ENCODE assay signal across 28 cellular contexts in genomic region chr15:48516125-48516524, GRCh38.
"Had no signal": no experiment of that assay in that cellular context is flagged by ENCODE, and none has a peak within 500 bp of the region (broad histone marks: within the 10 kb centered on the region; RNA-seq: fewer than 3 reads in every experiment).

No MANE protein-coding gene starts in this region.

- H3K4me1 Mint-ChIP-seq: activated B cell treated with CpG ODN at 0.5 μM for 24 hours; activated CD4-positive, alpha-beta T cell treated with anti-CD3 and anti-CD28 coated beads, Interleukin-2, amount 10 ng/mL, durations not matched to agents 24 days and 14 days; activated CD8-positive, alpha-beta memory T cell treated with anti-CD3 and anti-CD28 coated beads, Interleukin-2, amount 10 ng/mL, durations not matched to agents 7 days and 5 days; activated naive CD8-positive, alpha-beta T cell treated with anti-CD3 and anti-CD28 coated beads, Interleukin-2, amount 50 U/mL, for 24 hours had no signal

- H3K4me3 Mint-ChIP-seq: activated B cell treated with CpG ODN at 0.5 μM for 24 hours; activated CD4-positive, alpha-beta T cell treated with anti-CD3 and anti-CD28 coated beads, Interleukin-2, amount 10 ng/mL, durations not matched to agents 24 days and 14 days; activated CD8-positive, alpha-beta memory T cell treated with anti-CD3 and anti-CD28 coated beads, Interleukin-2, amount 10 ng/mL, durations not matched to agents 7 days and 5 days; activated naive CD8-positive, alpha-beta T cell treated with anti-CD3 and anti-CD28 coated beads, Interleukin-2, amount 50 U/mL, for 24 hours; activated T-cell treated with anti-CD3 and anti-CD28 coated beads, Interleukin-2, amount 50 U/mL, for 24 hours had no signal

- H3K27ac ChIP-seq: ascending aorta, body of pancreas, Peyer's patch, RWPE1, SJSA1 had no signal

- H3K9me3 ChIP-seq: ascending aorta, body of pancreas, Peyer's patch, SJSA1 had no signal

- DNase-seq: activated B cell treated with CpG ODN at 0.5 μM for 24 hours; activated CD4-positive, alpha-beta T cell treated with anti-CD3 and anti-CD28 coated beads for 1 hour; activated CD4-positive, alpha-beta T cell treated with anti-CD3 and anti-CD28 coated beads, Interleukin-2, amount 10 ng/mL, durations not matched to agents 24 days and 14 days; activated CD4-positive, alpha-beta T cell treated with anti-CD3 and anti-CD28 coated beads, Interleukin-2, amount 50 U/mL, for 48 hours; activated CD8-positive, alpha-beta memory T cell treated with anti-CD3 and anti-CD28 coated beads, Interleukin-2, amount 10 ng/mL, durations not matched to agents 7 days and 5 days; activated effector memory CD4-positive, alpha-beta T cell treated with anti-CD3 and anti-CD28 coated beads, Interleukin-2, amount 50 U/mL, for 16 hours; activated naive CD4-positive, alpha-beta T cell treated with Interleukin-2 at 50 U/mL for 16 hours; activated naive CD8-positive, alpha-beta T cell treated with anti-CD3 and anti-CD28 coated beads, Interleukin-2, amount 50 U/mL, for 24 hours; activated T-cell treated with anti-CD3 and anti-CD28 coated beads, Interleukin-2, amount 50 U/mL, for 24 hours; amniotic stem cell; body of pancreas; Karpas-422; NCI-H1048; NCI-H187 treated with DMSO at 0.1 percent for 48 hours; NCI-H2171; NCI-H226; NCI-H510A; NCI-H69; NK-92 treated with Interleukin-12 subunit alpha and Interleukin-12 subunit beta, amount 100 ng/mL, for 24 hours; Peyer's patch; SHP77; T-helper 2 cell; T1000 had no signal

- H3K9me3 Mint-ChIP-seq: activated B cell treated with CpG ODN at 0.5 μM for 24 hours; activated CD4-positive, alpha-beta T cell treated with anti-CD3 and anti-CD28 coated beads, Interleukin-2, amount 10 ng/mL, durations not matched to agents 24 days and 14 days; activated naive CD4-positive, alpha-beta T cell treated with anti-CD3 and anti-CD28 coated beads, Interleukin-2, amount 50 U/mL, for 72 hours; activated naive CD8-positive, alpha-beta T cell treated with anti-CD3 and anti-CD28 coated beads, Interleukin-2, amount 50 U/mL, for 24 hours; activated T-cell treated with anti-CD3 and anti-CD28 coated beads, Interleukin-2, amount 50 U/mL, for 24 hours had no signal

- H3K4me3 ChIP-seq: ascending aorta, body of pancreas, K562, Peyer's patch, SJSA1 had no signal

- H3K27me3 ChIP-seq: ascending aorta, body of pancreas, Peyer's patch, SJSA1 had no signal

- H3K36me3 ChIP-seq: Peyer's patch had no signal

- H3K36me3 Mint-ChIP-seq: activated CD8-positive, alpha-beta memory T cell treated with anti-CD3 and anti-CD28 coated beads, Interleukin-2, amount 10 ng/mL, durations not matched to agents 7 days and 5 days; activated naive CD4-positive, alpha-beta T cell treated with anti-CD3 and anti-CD28 coated beads, Interleukin-2, amount 50 U/mL, for 72 hours had no signal

- H3K27me3 Mint-ChIP-seq: activated naive CD8-positive, alpha-beta T cell treated with anti-CD3 and anti-CD28 coated beads, Interleukin-2, amount 50 U/mL, for 24 hours; activated T-cell treated with anti-CD3 and anti-CD28 coated beads, Interleukin-2, amount 50 U/mL, for 24 hours had no signal

- ATAC-seq: activated CD8-positive, alpha-beta memory T cell treated with anti-CD3 and anti-CD28 coated beads, Interleukin-2, amount 10 ng/mL, durations not matched to agents 7 days and 5 days; activated naive CD4-positive, alpha-beta T cell treated with anti-CD3 and anti-CD28 coated beads, Interleukin-2, amount 50 U/mL, for 72 hours; activated naive CD8-positive, alpha-beta T cell treated with anti-CD3 and anti-CD28 coated beads, Interleukin-2, amount 50 U/mL, for 24 hours; body of pancreas; K562 had no signal

- H3K4me1 ChIP-seq: body of pancreas, Peyer's patch had no signal

- H3K27ac Mint-ChIP-seq: activated B cell treated with CpG ODN at 0.5 μM for 24 hours; activated CD4-positive, alpha-beta T cell treated with anti-CD3 and anti-CD28 coated beads, Interleukin-2, amount 10 ng/mL, durations not matched to agents 24 days and 14 days; activated CD8-positive, alpha-beta memory T cell treated with anti-CD3 and anti-CD28 coated beads, Interleukin-2, amount 10 ng/mL, durations not matched to agents 7 days and 5 days; activated naive CD4-positive, alpha-beta T cell treated with anti-CD3 and anti-CD28 coated beads, Interleukin-2, amount 50 U/mL, for 72 hours; activated naive CD8-positive, alpha-beta T cell treated with anti-CD3 and anti-CD28 coated beads, Interleukin-2, amount 50 U/mL, for 24 hours; activated T-cell treated with anti-CD3 and anti-CD28 coated beads, Interleukin-2, amount 50 U/mL, for 24 hours had no signal
